37 cellular contexts compared by ENCODE assay signal in the genomic region with DNA sequence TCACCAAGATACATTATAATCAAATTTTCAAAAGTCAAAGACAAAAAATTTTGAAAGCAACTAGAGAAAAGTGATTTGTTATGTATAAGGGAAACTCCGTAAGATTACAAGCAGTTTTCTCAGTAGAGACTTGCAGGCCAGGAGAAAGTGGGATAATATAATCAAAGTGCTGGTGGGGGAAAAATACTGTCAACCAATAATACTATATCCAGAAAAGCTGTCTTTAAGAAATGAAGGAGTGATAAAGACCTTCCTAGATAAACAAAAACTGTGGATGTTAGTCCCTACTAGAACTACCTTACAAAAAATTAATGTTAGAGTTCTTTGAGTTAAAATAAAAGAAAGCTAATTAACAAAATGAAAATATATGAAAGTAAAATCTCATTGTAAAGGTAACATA.
"Had no signal": no experiment of that assay in that cellular context is flagged by ENCODE, and none has a peak within 500 bp of the region (broad histone marks: within the 10 kb centered on the region; RNA-seq: fewer than 3 reads in every experiment).

No MANE protein-coding gene starts in this region.

- H3K27me3 Mint-ChIP-seq: activated naive CD4-positive, alpha-beta T cell treated with anti-CD3 and anti-CD28 coated beads, Interleukin-2, amount 10 ng/mL, durations not matched to agents 7 days and 5 days; activated naive CD8-positive, alpha-beta T cell treated with anti-CD3 and anti-CD28 coated beads, Interleukin-2, amount 10 ng/mL, durations not matched to agents 7 days and 5 days; brain had no signal

- H3K4me1 Mint-ChIP-seq: activated naive CD4-positive, alpha-beta T cell treated with anti-CD3 and anti-CD28 coated beads, Interleukin-2, amount 10 ng/mL, durations not matched to agents 7 days and 5 days; activated naive CD4-positive, alpha-beta T cell treated with anti-CD3 and anti-CD28 coated beads, Interleukin-2, amount 50 U/mL, for 24 hours; activated naive CD8-positive, alpha-beta T cell treated with anti-CD3 and anti-CD28 coated beads for 36 hours; activated naive CD8-positive, alpha-beta T cell treated with anti-CD3 and anti-CD28 coated beads, Interleukin-2, amount 10 ng/mL, durations not matched to agents 7 days and 5 days; activated naive CD8-positive, alpha-beta T cell treated with anti-CD3 and anti-CD28 coated beads, Interleukin-2, amount 50 U/mL, for 24 hours; activated T-helper 17 cell treated with anti-CD3 and anti-CD28 coated beads, Interleukin-2, amount 50 U/mL, for 72 hours; brain had no signal

- DNase-seq: activated effector memory CD4-positive, alpha-beta T cell treated with anti-CD3 and anti-CD28 coated beads, Interleukin-2, amount 50 U/mL, for 16 hours; activated effector memory CD4-positive, alpha-beta T cell treated with Interleukin-2 at 50 U/mL for 16 hours; activated gamma-delta T cell; activated gamma-delta T cell treated with Interleukin-2 at 50 U/mL for 16 hours; activated naive CD4-positive, alpha-beta T cell; activated naive CD4-positive, alpha-beta T cell treated with anti-CD3 and anti-CD28 coated beads for 36 hours; activated naive CD4-positive, alpha-beta T cell treated with anti-CD3 and anti-CD28 coated beads, Interleukin-2, amount 10 ng/mL, durations not matched to agents 7 days and 5 days; activated naive CD4-positive, alpha-beta T cell treated with anti-CD3 and anti-CD28 coated beads, Interleukin-2, amount 50 U/mL, for 16 hours; activated naive CD4-positive, alpha-beta T cell treated with Interleukin-2 at 50 U/mL for 16 hours; activated naive CD8-positive, alpha-beta T cell treated with anti-CD3 and anti-CD28 coated beads for 36 hours; activated naive CD8-positive, alpha-beta T cell treated with anti-CD3 and anti-CD28 coated beads, Interleukin-2, amount 10 ng/mL, durations not matched to agents 7 days and 5 days; activated naive CD8-positive, alpha-beta T cell treated with anti-CD3 and anti-CD28 coated beads, Interleukin-2, amount 50 U/mL, for 24 hours; activated T-cell treated with anti-CD3 and anti-CD28 coated beads, Interleukin-2, amount 50 U/mL, for 1 hour; activated T-cell treated with anti-CD3 and anti-CD28 coated beads, Interleukin-2, amount 50 U/mL, for 24 hours; activated T-cell treated with anti-CD3 and anti-CD28 coated beads, Interleukin-2, amount 50 U/mL, for 4 hours; activated T-cell treated with anti-CD3 and anti-CD28 coated beads, Interleukin-2, amount 50 U/mL, for 48 hours; activated T-cell treated with anti-CD3 and anti-CD28 coated beads, Interleukin-2, amount 50 U/mL, for 72 hours; adrenal gland; amniotic stem cell; amygdala; anterior cingulate cortex; aorta; body of pancreas; brain microvascular endothelial cell; caudate nucleus; central memory CD4-positive, alpha-beta T cell; cerebellar nuclear complex had no signal

- H3K4me1 ChIP-seq: adrenal gland, ascending aorta, body of pancreas, breast epithelium had no signal

- H3K27ac ChIP-seq: adrenal gland, ascending aorta, body of pancreas, brain microvascular endothelial cell, breast epithelium, cardiac muscle cell had no signal

- ATAC-seq: activated naive CD4-positive, alpha-beta T cell treated with anti-CD3 and anti-CD28 coated beads, Interleukin-2, amount 50 U/mL, for 72 hours; activated naive CD8-positive, alpha-beta T cell treated with anti-CD3 and anti-CD28 coated beads, Interleukin-2, amount 50 U/mL, for 24 hours; activated T-cell treated with anti-CD3 and anti-CD28 coated beads, Interleukin-2, amount 50 U/mL, for 4 hours; activated T-cell treated with anti-CD3 and anti-CD28 coated beads, Interleukin-2, amount 50 U/mL, for 72 hours; activated T-helper 17 cell treated with anti-CD3 and anti-CD28 coated beads, Interleukin-2, amount 50 U/mL, for 72 hours; body of pancreas had no signal

- H3K4me3 ChIP-seq: adrenal gland, ascending aorta, body of pancreas, breast epithelium, cardiac muscle cell had no signal

- H3K9me3 ChIP-seq: adrenal gland, body of pancreas had no signal

- H3K27ac Mint-ChIP-seq: activated naive CD4-positive, alpha-beta T cell treated with anti-CD3 and anti-CD28 coated beads for 36 hours; activated naive CD4-positive, alpha-beta T cell treated with anti-CD3 and anti-CD28 coated beads, Interleukin-2, amount 10 ng/mL, durations not matched to agents 7 days and 5 days; activated naive CD4-positive, alpha-beta T cell treated with anti-CD3 and anti-CD28 coated beads, Interleukin-2, amount 50 U/mL, for 24 hours; activated naive CD4-positive, alpha-beta T cell treated with anti-CD3 and anti-CD28 coated beads, Interleukin-2, amount 50 U/mL, for 72 hours; activated naive CD8-positive, alpha-beta T cell; activated naive CD8-positive, alpha-beta T cell treated with anti-CD3 and anti-CD28 coated beads for 36 hours; activated naive CD8-positive, alpha-beta T cell treated with anti-CD3 and anti-CD28 coated beads, Interleukin-2, amount 10 ng/mL, durations not matched to agents 7 days and 5 days; activated naive CD8-positive, alpha-beta T cell treated with anti-CD3 and anti-CD28 coated beads, Interleukin-2, amount 50 U/mL, for 24 hours; activated T-cell treated with anti-CD3 and anti-CD28 coated beads, Interleukin-2, amount 50 U/mL, for 24 hours; activated T-cell treated with anti-CD3 and anti-CD28 coated beads, Interleukin-2, amount 50 U/mL, for 72 hours; activated T-helper 1 cell treated with anti-CD3 and anti-CD28 coated beads, Interleukin-12 subunit alpha, Interleukin-12 subunit beta, Interleukin-2, Interleukin-4 antibody, amounts not matched to agents 30 ng/mL and 10 ng/mL and 1 ng/mL, durations not matched to agents 14 hours and 24 hours and 36 hours; activated T-helper 17 cell treated with anti-CD3 and anti-CD28 coated beads, Interleukin-2, amount 50 U/mL, for 72 hours; activated T-helper 2 cell treated with anti-CD3 and anti-CD28 coated beads, Interferon-gamma antibody, Interleukin-2, Interleukin-4, amounts not matched to agents 10 μg/mL and 5 μg/mL and 100 μg/mL, durations not matched to agents 14 hours and 24 hours and 36 hours; brain had no signal

- H3K4me3 Mint-ChIP-seq: activated naive CD4-positive, alpha-beta T cell treated with anti-CD3 and anti-CD28 coated beads for 36 hours; activated naive CD4-positive, alpha-beta T cell treated with anti-CD3 and anti-CD28 coated beads, Interleukin-2, amount 10 ng/mL, durations not matched to agents 7 days and 5 days; activated naive CD4-positive, alpha-beta T cell treated with anti-CD3 and anti-CD28 coated beads, Interleukin-2, amount 50 U/mL, for 24 hours; activated naive CD8-positive, alpha-beta T cell; activated naive CD8-positive, alpha-beta T cell treated with anti-CD3 and anti-CD28 coated beads for 36 hours; activated naive CD8-positive, alpha-beta T cell treated with anti-CD3 and anti-CD28 coated beads, Interleukin-2, amount 10 ng/mL, durations not matched to agents 7 days and 5 days; activated naive CD8-positive, alpha-beta T cell treated with anti-CD3 and anti-CD28 coated beads, Interleukin-2, amount 50 U/mL, for 24 hours; activated T-cell treated with anti-CD3 and anti-CD28 coated beads, Interleukin-2, amount 50 U/mL, for 24 hours; activated T-cell treated with anti-CD3 and anti-CD28 coated beads, Interleukin-2, amount 50 U/mL, for 4 hours; activated T-cell treated with anti-CD3 and anti-CD28 coated beads, Interleukin-2, amount 50 U/mL, for 72 hours; activated T-helper 1 cell treated with anti-CD3 and anti-CD28 coated beads, Interleukin-12 subunit alpha, Interleukin-12 subunit beta, Interleukin-2, Interleukin-4 antibody, amounts not matched to agents 30 ng/mL and 10 ng/mL and 1 ng/mL, durations not matched to agents 14 hours and 24 hours and 36 hours; activated T-helper 17 cell treated with anti-CD3 and anti-CD28 coated beads, Interleukin-2, amount 50 U/mL, for 72 hours; brain had no signal

- H3K36me3 Mint-ChIP-seq: activated naive CD4-positive, alpha-beta T cell treated with anti-CD3 and anti-CD28 coated beads, Interleukin-2, amount 10 ng/mL, durations not matched to agents 7 days and 5 days; activated naive CD8-positive, alpha-beta T cell treated with anti-CD3 and anti-CD28 coated beads for 36 hours; activated naive CD8-positive, alpha-beta T cell treated with anti-CD3 and anti-CD28 coated beads, Interleukin-2, amount 10 ng/mL, durations not matched to agents 7 days and 5 days; brain had no signal

- H3K36me3 ChIP-seq: adrenal gland, ascending aorta, brain microvascular endothelial cell, breast epithelium, cardiac muscle cell had no signal
